In the genomic region with DNA sequence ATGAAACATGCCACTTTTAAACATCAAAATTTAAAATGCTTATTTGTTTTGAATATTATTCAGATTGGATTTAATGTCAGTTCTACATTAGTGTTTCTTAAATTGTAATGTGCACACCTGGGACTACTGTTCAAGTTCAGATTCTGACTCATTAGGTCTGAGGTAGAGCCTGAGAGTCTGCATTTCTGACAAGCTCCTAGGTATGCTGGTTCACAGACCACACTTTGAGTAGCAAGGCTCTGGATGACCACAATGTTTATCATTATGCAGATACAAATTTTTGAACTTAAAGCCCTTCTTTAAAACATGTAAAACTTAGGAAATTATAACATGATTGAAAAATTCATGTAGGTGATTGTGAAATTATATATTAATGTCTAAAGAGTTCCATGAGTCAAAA, we compare ENCODE assay signal across 15 cellular contexts. TPM values are rescaled to one million over a fixed set of nuclear protein-coding genes. Genes with fewer than 3 reads are reported as not detected.
A peak's percentile ranks its signal among the peaks of the same experiment; 100 is the strongest.
DNase-seq lines count a peak whose midpoint lies in the region; ATAC-seq and TF ChIP-seq lines count a peak whose summit lies in the region.
"Had no signal": no experiment of that assay in that cellular context is flagged by ENCODE, and none has a peak within 500 bp of the region (broad histone marks: within the 10 kb centered on the region; RNA-seq: fewer than 3 reads in every experiment).

No MANE protein-coding gene starts in this region.

- H3K4me3 ChIP-seq in IMR-90 (ENCODE audit: insufficient read depth, low read depth, low read length) (no peak overlapping the region), ascending aorta (no peak overlapping the region), epithelial cell of esophagus (ENCODE audit: low read length) (no peak overlapping the region), thoracic aorta (no peak overlapping the region), neural progenitor cell (no peak overlapping the region)
- H3K4me3 ChIP-seq in CD8-positive, alpha-beta T cell (ENCODE audit: low read depth, low read length), result no peak overlapping the region
- H3K4me3 ChIP-seq: BLaER1 treated with 17β-estradiol and CSF1 and Interleukin-3, amounts not matched to agents 10 nM and 100 nM had no signal

- no peaks in the 10 kb centered on the region for H3K27me3 Mint-ChIP-seq in neural progenitor cell (ENCODE audit: insufficient read depth, low read depth)
- H3K27me3 Mint-ChIP-seq in CD8-positive, alpha-beta T cell (ENCODE audit: low read depth), result peaks cover 7% of the 10 kb centered on the region

- H4K20me1 ChIP-seq in IMR-90 (ENCODE audit: insufficient read depth, low read length), result no peaks in the 10 kb centered on the region
- peaks cover 3% of the 10 kb centered on the region for H4K20me1 ChIP-seq in neural progenitor cell (ENCODE audit: low read depth)
- H4K20me1 ChIP-seq: BLaER1 treated with 17β-estradiol and CSF1 and Interleukin-3, amounts not matched to agents 10 nM and 100 nM had no signal

- H3K14ac ChIP-seq in IMR-90 (replicated peaks; ENCODE audit: low read depth, low read length), result no peak overlapping the region

- H2BK15ac ChIP-seq in IMR-90 (ENCODE audit: low read depth, low read length), result no peak overlapping the region

- H4K5ac ChIP-seq in IMR-90 (ENCODE audit: low read depth, low read length), result no peak overlapping the region

- in situ Hi-C loops in IMR-90 (cut with MboI; ENCODE audit: low sequenced_read_pairs), result no loop called here

- H3K36me3 ChIP-seq in IMR-90 (ENCODE audit: control insufficient read depth, insufficient read depth, low read length), result no peaks in the 10 kb centered on the region
- no peaks in the 10 kb centered on the region for H3K36me3 ChIP-seq in ascending aorta
- H3K36me3 ChIP-seq in thoracic aorta, result no peaks in the 10 kb centered on the region
- no peaks in the 10 kb centered on the region for H3K36me3 ChIP-seq in neural progenitor cell
- H3K36me3 ChIP-seq in CD8-positive, alpha-beta T cell (ENCODE audit: insufficient read depth, low read length), result no peaks in the 10 kb centered on the region
- H3K36me3 ChIP-seq: BLaER1 treated with 17β-estradiol and CSF1 and Interleukin-3, amounts not matched to agents 10 nM and 100 nM had no signal

- no peak for TF ChIP-seq RAD21 in IMR-90 (IDR thresholded peaks at IDR 0.05; ENCODE audit: low read length)

- H2BK20ac ChIP-seq in IMR-90 (ENCODE audit: low read depth, low read length), result no peak overlapping the region

- no peaks in the 10 kb centered on the region for H3K79me2 ChIP-seq in neural progenitor cell (ENCODE audit: low read depth)

- H3K4me1 Mint-ChIP-seq in neural progenitor cell, result no peaks in the 10 kb centered on the region
- no peaks in the 10 kb centered on the region for H3K4me1 Mint-ChIP-seq in CD8-positive, alpha-beta T cell (ENCODE audit: low read depth)
- H3K4me1 Mint-ChIP-seq: CD4-positive, CD25-positive, alpha-beta regulatory T cell had no signal

- DNase-seq in IMR-90, result peak; percentile 41
- DNase-seq in ascending aorta (ENCODE audit: low spot score in 2 of 2), result no peak
- DNase-seq in epithelial cell of esophagus (ENCODE audit: low read depth), result peak; percentile 4
- no peak for DNase-seq in thoracic aorta (ENCODE audit: low spot score)
- DNase-seq in GF-D8 (lab: John Stamatoyannopoulos, UW), result no peak
- DNase-seq in neural progenitor cell (ENCODE audit: low spot score), result no peak
- no peak for DNase-seq in CD8-positive, alpha-beta T cell
- DNase-seq: ACHN; CD4-positive, CD25-positive, alpha-beta regulatory T cell; DMS79; GOT3; H9 had no signal

- H3K56ac ChIP-seq in IMR-90 (ENCODE audit: extremely low read depth, insufficient read depth, low read length), result no peak overlapping the region

- H2BK5ac ChIP-seq in IMR-90 (ENCODE audit: low read depth, low read length, poor library complexity, severe bottlenecking), result no peak overlapping the region

- H3K4ac ChIP-seq in IMR-90 (ENCODE audit: low read depth, low read length), result no peak overlapping the region

- no peak overlapping the region for H3K18ac ChIP-seq in IMR-90 (ENCODE audit: low read depth, low read length)

- H3K36me3 Mint-ChIP-seq in neural progenitor cell, result no peaks in the 10 kb centered on the region
- H3K36me3 Mint-ChIP-seq in CD8-positive, alpha-beta T cell, result no peaks in the 10 kb centered on the region
- H3K36me3 Mint-ChIP-seq: CD4-positive, CD25-positive, alpha-beta regulatory T cell had no signal

- H2AK5ac ChIP-seq in IMR-90 (ENCODE audit: low read depth, low read length), result no peak overlapping the region

- H3K9me1 ChIP-seq in IMR-90 (ENCODE audit: insufficient read depth, low read length), result no peaks in the 10 kb centered on the region

- H3K4me1 ChIP-seq in IMR-90 (ENCODE audit: control insufficient read depth, insufficient read depth, low read length) (peaks cover 2% of the 10 kb centered on the region; the same call in 1 of the 2 replicates), ascending aorta (peaks cover 3 to 46% of the 10 kb centered on the region in 2 donors), thoracic aorta (ENCODE audit: control insufficient read depth in 1 of 2, low read depth in 2 of 2) (peaks cover 35 to 69% of the 10 kb centered on the region in 2 donors), neural progenitor cell (peaks cover 9% of the 10 kb centered on the region)
- H3K4me1 ChIP-seq in CD8-positive, alpha-beta T cell (ENCODE audit: insufficient read depth, low read length), result no peaks in the 10 kb centered on the region

- TF ChIP-seq POLR2A in IMR-90 (IDR thresholded peaks at IDR 0.05; ENCODE audit: low read depth, low read length), result no peak

- intact Hi-C loops in IMR-90 (cut with micrococcal nuclease) (no loop called here), ascending aorta (cut with DNase I) (no loop called here)
- intact Hi-C loops in CD8-positive, alpha-beta T cell (cut with DNase I, micrococcal nuclease), result no loop called here

- H3K9me3 ChIP-seq in IMR-90 (ENCODE audit: control insufficient read depth, insufficient read depth, low read length) (no peaks in the 10 kb centered on the region), ascending aorta (no peaks in the 10 kb centered on the region), thoracic aorta (no peaks in the 10 kb centered on the region), neural progenitor cell (ENCODE audit: low read depth) (no peaks in the 10 kb centered on the region)
- H3K9me3 ChIP-seq in CD8-positive, alpha-beta T cell (ENCODE audit: low read length), result no peaks in the 10 kb centered on the region
- H3K9me3 ChIP-seq: BLaER1 treated with 17β-estradiol and CSF1 and Interleukin-3, amounts not matched to agents 10 nM and 100 nM had no signal

- H3K23ac ChIP-seq in IMR-90 (ENCODE audit: low read depth, low read length), result no peak overlapping the region

- POLR2A ChIA-PET in IMR-90 (lab: Charles Lee; ENCODE audit: unreplicated experiment), result no interaction called here
- POLR2A ChIA-PET in CD8-positive, alpha-beta T cell (lab: Charles Lee), result no interaction called here

- H3K9ac ChIP-seq in IMR-90 (ENCODE audit: low read depth, low read length), result no peak overlapping the region
- H3K9ac ChIP-seq in neural progenitor cell, result no peak overlapping the region
- H3K9ac ChIP-seq: BLaER1 treated with 17β-estradiol and CSF1 and Interleukin-3, amounts not matched to agents 10 nM and 100 nM had no signal

- H3F3A ChIP-seq in neural progenitor cell (ENCODE audit: low read depth), result no peaks in the 10 kb centered on the region

- no peak overlapping the region for H3K4me3 Mint-ChIP-seq in neural progenitor cell
- H3K4me3 Mint-ChIP-seq in CD8-positive, alpha-beta T cell, result no peak overlapping the region
- H3K4me3 Mint-ChIP-seq: CD4-positive, CD25-positive, alpha-beta regulatory T cell; H9 had no signal

- no peak overlapping the region for H2AFZ ChIP-seq in IMR-90 (replicated peaks; ENCODE audit: low read length, poor library complexity)
- no peak overlapping the region for H2AFZ ChIP-seq in neural progenitor cell (replicated peaks)

- H3K27me3 ChIP-seq in IMR-90 (ENCODE audit: control insufficient read depth, insufficient read depth, low read length) (no peaks in the 10 kb centered on the region), ascending aorta (no peaks in the 10 kb centered on the region), thoracic aorta (replicated peaks; ENCODE audit: insufficient read depth) (no peaks in the 10 kb centered on the region), neural progenitor cell (no peaks in the 10 kb centered on the region)
- H3K27me3 ChIP-seq in CD8-positive, alpha-beta T cell (ENCODE audit: insufficient read depth, low read length), result no peaks in the 10 kb centered on the region
- H3K27me3 ChIP-seq: BLaER1 treated with 17β-estradiol and CSF1 and Interleukin-3, amounts not matched to agents 10 nM and 100 nM had no signal

- H3K27ac Mint-ChIP-seq in neural progenitor cell, result no peak overlapping the region
- H3K27ac Mint-ChIP-seq in CD8-positive, alpha-beta T cell, result no peak overlapping the region
- H3K27ac Mint-ChIP-seq: CD4-positive, CD25-positive, alpha-beta regulatory T cell; H9 had no signal

- no peak overlapping the region for H3K27ac ChIP-seq in IMR-90 (ENCODE audit: insufficient read depth, low read length)
- peak overlapping the region; percentile 37 to 52 for H3K27ac ChIP-seq in ascending aorta
- peak overlapping the region; percentile 28 to 40 for H3K27ac ChIP-seq in thoracic aorta
- H3K27ac ChIP-seq in neural progenitor cell, result no peak overlapping the region
- no peak overlapping the region for H3K27ac ChIP-seq in CD8-positive, alpha-beta T cell (ENCODE audit: low read depth, low read length)
- H3K27ac ChIP-seq: BLaER1 treated with 17β-estradiol and CSF1 and Interleukin-3, amounts not matched to agents 10 nM and 100 nM had no signal

- H3K9me3 Mint-ChIP-seq in neural progenitor cell, result no peaks in the 10 kb centered on the region
- H3K9me3 Mint-ChIP-seq in CD8-positive, alpha-beta T cell, result no peaks in the 10 kb centered on the region
- H3K9me3 Mint-ChIP-seq: CD4-positive, CD25-positive, alpha-beta regulatory T cell; H9 had no signal

- H3K79me1 ChIP-seq in IMR-90 (ENCODE audit: low read depth in 1 of 2, low read length in 2 of 2), result peaks cover 3 to 11% of the 10 kb centered on the region in 2 experiments; a peak in 3 of 4 replicates

- H3K4me2 ChIP-seq in IMR-90 (ENCODE audit: low read depth, low read length) (no peak overlapping the region), neural progenitor cell (no peak overlapping the region)
- H3K4me2 ChIP-seq: BLaER1 treated with 17β-estradiol and CSF1 and Interleukin-3, amounts not matched to agents 10 nM and 100 nM had no signal

- BruUV-seq in IMR-90 (replicated peaks; lab: Mats Ljungman, UMichigan), result no TSS peak

- ATAC-seq in IMR-90 (ENCODE audit: low read depth) (no peak), thoracic aorta (ENCODE audit: insufficient number of reproducible peaks, low FRiP score, low read depth) (no peak)
- no peak for ATAC-seq in CD8-positive, alpha-beta T cell
- ATAC-seq: HepG2 had no signal

- dilution Hi-C loops in IMR-90 (cut with HindIII; ENCODE audit: low sequenced_read_pairs, unreplicated experiment), result no loop called here

- no peak for TF ChIP-seq CTCF in IMR-90 (conservative IDR thresholded peaks at IDR 0.05; ENCODE audit: low read depth, low read length)
- no peak for TF ChIP-seq CTCF in ascending aorta (IDR thresholded peaks at IDR 0.05)
- TF ChIP-seq CTCF in epithelial cell of esophagus (IDR thresholded peaks at IDR 0.05; ENCODE audit: insufficient read depth, low read depth, low read length, missing control alignments), result no peak
- TF ChIP-seq CTCF in thoracic aorta (IDR thresholded peaks at IDR 0.05), result no peak
- no peak for TF ChIP-seq CTCF in neural progenitor cell (IDR thresholded peaks at IDR 0.05)
- no peak for TF ChIP-seq CTCF in CD8-positive, alpha-beta T cell (IDR thresholded peaks at IDR 0.05)

- no peak overlapping the region for H4K8ac ChIP-seq in IMR-90 (ENCODE audit: low read depth in 2 of 2, low read length in 2 of 2)

- H2AK9ac ChIP-seq in IMR-90 (replicated peaks; ENCODE audit: low read depth, low read length, poor library complexity), result no peak overlapping the region

- CTCF ChIA-PET in IMR-90 (lab: Yijun Ruan, JAX), result interaction anchor here (1.6 kb wide), 1 partner anchor 24 kb away, joined by 3 read pairs; no protein-coding TSS in a partner anchor
- CTCF ChIA-PET in CD8-positive, alpha-beta T cell (lab: Charles Lee), result interaction anchor here (1.5 kb wide), 1 partner anchor 27 kb away, joined by 4 read pairs; no protein-coding TSS in a partner anchor

- no peak overlapping the region for H2BK120ac ChIP-seq in IMR-90 (ENCODE audit: low read depth, low read length)

- no peak overlapping the region for H4K91ac ChIP-seq in IMR-90 (ENCODE audit: insufficient read depth, low read depth, low read length)

RNA-seq across cellular contexts. Expression of gene TTLL7, which starts 40.2 kb away (rescaled TPM):
- total RNA-seq in IMR-90 (2012; rRNA removed) (8.1 and 13.3 TPM in 2 replicates), ascending aorta (20.5 TPM), thoracic aorta (10 to 100 TPM; 66.1 to 71.4 TPM), neural progenitor cell (ENCODE audit: low replicate concordance) (20.2 and 37.9 TPM in 2 replicates)
- polyA plus RNA-seq in IMR-90 (2012; rRNA removed), result 4.2 and 5.7 TPM in 2 replicates
- polyA plus RNA-seq in IMR-90 (2012; cell fraction: cytosol; rRNA removed), result 1.4 and 1.5 TPM in 2 replicates
- 3.4 and 23.3 TPM in 2 replicates for polyA plus RNA-seq in IMR-90 (2012; cell fraction: nucleus; rRNA removed; ENCODE audit: low replicate concordance)
- not detected for total RNA-seq in CD8-positive, alpha-beta T cell
- total RNA-seq: G401 had no signal

Comparison
In these comparisons a context has a peak if more than half of its experiments do, and no peak if none do; other contexts are left out.
1. DNase-seq: peak in IMR-90 (single experiment) and epithelial cell of esophagus (single experiment); none in ascending aorta (0 of 2), thoracic aorta (single experiment), GF-D8 (single experiment), neural progenitor cell (single experiment) and CD8-positive, alpha-beta T cell (0 of 7).
2. H3K27ac ChIP-seq: peak in ascending aorta (2 of 2) and thoracic aorta (2 of 2); none in IMR-90 (single experiment), neural progenitor cell (single experiment) and CD8-positive, alpha-beta T cell (single experiment).